In genomic region chr14:68796418-68797101, GRCh38 we compare ENCODE assay signal across 8 cellular contexts. TPM values are rescaled to one million over a fixed set of nuclear protein-coding genes. Genes with fewer than 3 reads are reported as not detected.
DNase-seq lines count a peak whose midpoint lies in the region; ATAC-seq and TF ChIP-seq lines count a peak whose summit lies in the region.

No MANE protein-coding gene starts in this region.

- H3K27ac ChIP-seq in Panc1 (ENCODE audit: low read length) (peak overlapping the region; percentile 98), neuronal stem cell (replicated peaks; ENCODE audit: low read length) (peak overlapping the region; percentile 99)

- no peak overlapping the region for H3K14ac ChIP-seq in neuronal stem cell (ENCODE audit: low read length)

- H3K36me3 ChIP-seq in Caco-2 (ENCODE audit: control insufficient read depth, insufficient read depth, low read length) = peaks cover 2% of the 10 kb centered on the region; the same call in 1 of the 2 replicates
- H3K36me3 ChIP-seq in Panc1 (ENCODE audit: control insufficient read depth, insufficient read depth, low read length) = peaks cover 7% of the 10 kb centered on the region; the same call in 1 of the 2 replicates
- peaks cover 0 to 4% of the 10 kb centered on the region in 2 donors for H3K36me3 ChIP-seq in neuronal stem cell (replicated peaks in 1 of 2; ENCODE audit: control insufficient read depth in 2 of 2, insufficient read depth in 2 of 2, low read length in 2 of 2)

- H2BK120ac ChIP-seq in neuronal stem cell (ENCODE audit: low read depth, low read length) = no peak overlapping the region

- H2AK5ac ChIP-seq in neuronal stem cell (ENCODE audit: low read depth, low read length) = peak overlapping the region; percentile 63

- H3K27me3 Mint-ChIP-seq in Caco-2 (ENCODE audit: insufficient read depth, unreplicated experiment) = no peaks in the 10 kb centered on the region
- peaks cover 29% of the 10 kb centered on the region for H3K27me3 Mint-ChIP-seq in endothelial cell (ENCODE audit: unreplicated experiment)

- ATAC-seq in Panc1 = no peak

- peak overlapping the region; percentile 99 for H3K23ac ChIP-seq in neuronal stem cell (ENCODE audit: low read depth, low read length, poor library complexity)

- H3K4me1 ChIP-seq in Caco-2 (peaks cover 10% of the 10 kb centered on the region), Panc1 (ENCODE audit: control insufficient read depth, insufficient read depth, low read length) (peaks cover 10% of the 10 kb centered on the region), neuronal stem cell (ENCODE audit: control insufficient read depth in 2 of 2, insufficient read depth in 1 of 2, low read depth in 1 of 2, low read length in 2 of 2) (peaks cover 4 to 14% of the 10 kb centered on the region in 2 donors)

- DNase-seq in Caco-2 (peak in 1 of 2 experiments; percentile 21), Panc1 (ENCODE audit: low read depth, low spot score) (no peak), endothelial cell (ENCODE audit: low spot score) (no peak), neuronal stem cell (ENCODE audit: low spot score) (no peak), cerebellar cortex (ENCODE audit: low spot score) (no peak), activated gamma-delta T cell (lab: John Stamatoyannopoulos, UW) (no peak), DMS153 (lab: John Stamatoyannopoulos, UW) (no peak), occipital lobe (lab: John Stamatoyannopoulos, UW) (no peak)

- peak overlapping the region; percentile 86 for H2AFZ ChIP-seq in neuronal stem cell (ENCODE audit: low read length)

- POLR2A ChIA-PET in Caco-2 (lab: Charles Lee) = interaction anchor here (0.6 to 0.9 kb wide), 2 partner anchors 16 to 169 kb away, joined by 3 read pairs; no protein-coding TSS in a partner anchor
- POLR2A ChIA-PET in Panc1 (lab: Charles Lee) = no interaction called here

- peak overlapping the region; percentile 100 for H3K18ac ChIP-seq in neuronal stem cell (ENCODE audit: low read length)

- H3K36me3 Mint-ChIP-seq in Caco-2 (ENCODE audit: insufficient read depth, unreplicated experiment) (peaks cover 58% of the 10 kb centered on the region), endothelial cell (ENCODE audit: low read depth, unreplicated experiment) (peaks cover 12% of the 10 kb centered on the region)

- intact Hi-C loops in Caco-2 (cut with micrococcal nuclease; ENCODE audit: unreplicated experiment) (loop anchor here (10.0 kb wide), 1 partner anchor 272 kb away; no protein-coding TSS in a partner anchor), Panc1 (cut with micrococcal nuclease; ENCODE audit: unreplicated experiment) (no loop called here)

- H3K9me3 ChIP-seq in Caco-2 (no peaks in the 10 kb centered on the region), Panc1 (ENCODE audit: control insufficient read depth, insufficient read depth, low read depth, low read length) (0 out of 2 replicates have a peak, but pooled peaks cover under 1% of the 10 kb centered on the region), neuronal stem cell (replicated peaks in 1 of 2; ENCODE audit: control insufficient read depth in 2 of 2, insufficient read depth in 1 of 2, low read depth in 1 of 2, low read length in 2 of 2) (peaks cover 0 to 4% of the 10 kb centered on the region in 2 donors)

- H3K79me1 ChIP-seq in neuronal stem cell (ENCODE audit: low read depth, low read length) = no peaks in the 10 kb centered on the region

- peaks cover 4% of the 10 kb centered on the region for H3K9me3 Mint-ChIP-seq in Caco-2 (ENCODE audit: unreplicated experiment)
- no peaks in the 10 kb centered on the region for H3K9me3 Mint-ChIP-seq in endothelial cell (ENCODE audit: unreplicated experiment)

- TF ChIP-seq CTCF in Caco-2 (IDR thresholded peaks at IDR 0.05; ENCODE audit: insufficient read depth in 1 of 2, low read depth in 1 of 2, low read length in 1 of 2, severe bottlenecking in 1 of 2, unreplicated experiment in 1 of 2) = no peak
- TF ChIP-seq CTCF in Panc1 (IDR thresholded peaks at IDR 0.05) = no peak
- TF ChIP-seq CTCF in endothelial cell (IDR thresholded peaks at IDR 0.05; ENCODE audit: unreplicated experiment) = no peak

- no peak overlapping the region for H2BK12ac ChIP-seq in neuronal stem cell (ENCODE audit: low read length)

- H4K8ac ChIP-seq in neuronal stem cell (ENCODE audit: low read depth, low read length) = no peak overlapping the region

- no peak overlapping the region for H2BK15ac ChIP-seq in neuronal stem cell (ENCODE audit: low read length)

- peak overlapping the region; percentile 86 for H3K4me3 ChIP-seq in Caco-2 (ENCODE audit: low read depth, low read length)
- peak overlapping the region; percentile 84 to 95 for H3K4me3 ChIP-seq in Panc1 (ENCODE audit: low read depth in 2 of 2, low read length in 2 of 2)
- peak overlapping the region; percentile 92 to 96 for H3K4me3 ChIP-seq in neuronal stem cell (ENCODE audit: low read length in 2 of 2)

- H3K27ac Mint-ChIP-seq in Caco-2 (ENCODE audit: unreplicated experiment) (peak overlapping the region; percentile 96), endothelial cell (ENCODE audit: unreplicated experiment) (peak overlapping the region; percentile 83)

- no peak overlapping the region for H4K91ac ChIP-seq in neuronal stem cell (ENCODE audit: low read depth, low read length, poor library complexity)

- in situ Hi-C loops in Panc1 (cut with HindIII; ENCODE audit: low pct_unique_long_range_greater_than_20kb, low sequenced_read_pairs) = no loop called here

- CTCF ChIA-PET in Caco-2 (lab: Charles Lee) = interaction anchor here (0.6 to 1.6 kb wide), 3 partner anchors 19 to 29 kb away, joined by 3 to 4 read pairs (median 4); no protein-coding TSS in a partner anchor
- CTCF ChIA-PET in Panc1 (lab: Charles Lee) = no interaction called here

- H3K4me2 ChIP-seq in neuronal stem cell (ENCODE audit: insufficient read depth, low read length, poor library complexity, severe bottlenecking) = peak overlapping the region; percentile 74

- WGBS in neuronal stem cell (ENCODE audit: extremely low coverage in 2 of 2, insufficient read length in 2 of 2, insufficient replicate concordance in 1 of 2), 2 donors = no CpG with 5 or more reads among the region's 5 CpGs

- H2BK5ac ChIP-seq in neuronal stem cell (ENCODE audit: low read length) = peak overlapping the region; percentile 97

- H3K4ac ChIP-seq in neuronal stem cell (ENCODE audit: low read length) = no peak overlapping the region

- H3K4me3 Mint-ChIP-seq in Caco-2 (ENCODE audit: unreplicated experiment) = peak overlapping the region; percentile 88
- peak overlapping the region; percentile 86 for H3K4me3 Mint-ChIP-seq in endothelial cell (ENCODE audit: unreplicated experiment)

- no peaks in the 10 kb centered on the region for H3K27me3 ChIP-seq in Caco-2 (replicated peaks; ENCODE audit: control insufficient read depth, insufficient read depth, low read length)
- no peaks in the 10 kb centered on the region for H3K27me3 ChIP-seq in Panc1 (ENCODE audit: control insufficient read depth, insufficient read depth, low read length)
- no peaks in the 10 kb centered on the region for H3K27me3 ChIP-seq in neuronal stem cell (ENCODE audit: control insufficient read depth in 3 of 3, insufficient read depth in 3 of 3, low read depth in 1 of 3, low read length in 3 of 3)

- no peak overlapping the region for H3K9ac ChIP-seq in neuronal stem cell (ENCODE audit: low read depth, low read length, poor library complexity)

- H3K4me1 Mint-ChIP-seq in Caco-2 (ENCODE audit: low read depth, unreplicated experiment) (peaks cover 10% of the 10 kb centered on the region), endothelial cell (ENCODE audit: unreplicated experiment) (peaks cover 41% of the 10 kb centered on the region)

- BruUV-seq in Caco-2 (replicated peaks; lab: Mats Ljungman, UMichigan) (TSS peak; percentile 10), Panc1 (replicated peaks; lab: Mats Ljungman, UMichigan) (no TSS peak)

RNA-seq across cellular contexts. Expression of gene ZFP36L1, which starts 3.7 kb away (rescaled TPM):
- 94.8 and 103 TPM in 2 replicates for total RNA-seq in Caco-2 (2022)
- total RNA-seq in Panc1 (2021; ENCODE audit: unreplicated experiment) = 84.9 TPM
- polyA plus RNA-seq in Panc1 (2012; ENCODE audit: insufficient read length) = 126 TPM
- total RNA-seq in endothelial cell (ENCODE audit: unreplicated experiment) = 385 TPM
- polyA plus RNA-seq in neuronal stem cell (2013, experiment 1 of 2) = 270 TPM
- 294 TPM for polyA plus RNA-seq in neuronal stem cell (2013, experiment 2 of 2)
- 7.3 TPM for total RNA-seq in occipital lobe

Comparison
In these comparisons a context has a peak if more than half of its experiments do, and no peak if none do; other contexts are left out.
1. RNA of gene ZFP36L1, which starts 3.7 kb away (total RNA-seq): 385 TPM in endothelial cell (single experiment), 94.8 to 103 TPM in Caco-2 and 84.9 TPM in Panc1 (single experiment); 7.3 TPM in occipital lobe (single experiment); every median in the first group is over 10 times any median in the second.
2. Peak in every context shown above with its lines, with median percentiles within 50 percentile points of each other: H3K4me3 ChIP-seq.